15 cellular contexts compared by ENCODE assay signal in genomic region chr1:117861694-117862093, GRCh38.
DNase-seq lines count a peak whose midpoint lies in the region; ATAC-seq and TF ChIP-seq lines count a peak whose summit lies in the region.
"Had no signal": no experiment of that assay in that cellular context is flagged by ENCODE, and none has a peak within 500 bp of the region (broad histone marks: within the 10 kb centered on the region; RNA-seq: fewer than 3 reads in every experiment).

No MANE protein-coding gene starts in this region.

- WGBS in body of pancreas, 2 donors, result 24 to 32% methylated on average over 2 of the region's 2 CpGs

- H3K27ac ChIP-seq in body of pancreas, result peak overlapping the region in 1 of 4 donors; percentile 1
- H3K27ac ChIP-seq: BLaER1 treated with 17β-estradiol and CSF1 and Interleukin-3, amounts not matched to agents 10 nM and 100 nM had no signal

- TF ChIP-seq POLR2A in body of pancreas (IDR thresholded peaks at IDR 0.05), result no peak

- peak; percentile 36 for DNase-seq in NCI-H1105 treated with DMSO at 0.1 percent for 48 hours (lab: John Stamatoyannopoulos, UW)
- no peak for DNase-seq in NCI-H1105 (lab: John Stamatoyannopoulos, UW)
- peak; percentile 37 for DNase-seq in NCI-H2171 (lab: John Stamatoyannopoulos, UW)
- DNase-seq in body of pancreas, result peak in 1 of 4 donors; percentile 6
- no peak for DNase-seq in NCI-H2196 (lab: John Stamatoyannopoulos, UW; ENCODE audit: unreplicated experiment)
- DNase-seq: 8988T; CD4-positive, CD25-positive, alpha-beta regulatory T cell; DMS79; GOT3; H9 had no signal

- ATAC-seq in body of pancreas, result peak; percentile 64
- no peak for ATAC-seq in GM21723 (IDR thresholded peaks at IDR 0.05; ENCODE audit: unreplicated experiment)
- no peak for ATAC-seq in HG03521 (IDR thresholded peaks at IDR 0.05; ENCODE audit: unreplicated experiment)
- ATAC-seq: GM12878, K562 had no signal

- H3K27me3 ChIP-seq in body of pancreas, result no peaks in the 10 kb centered on the region
- H3K27me3 ChIP-seq: BLaER1 treated with 17β-estradiol and CSF1 and Interleukin-3, amounts not matched to agents 10 nM and 100 nM had no signal

- no peak for TF ChIP-seq CTCF in body of pancreas (IDR thresholded peaks at IDR 0.05)

- H3K4me1 ChIP-seq in body of pancreas, result peaks cover 45% of the 10 kb centered on the region
- H3K4me1 ChIP-seq: BLaER1 treated with 17β-estradiol and CSF1 and Interleukin-3, amounts not matched to agents 10 nM and 100 nM had no signal

- no peaks in the 10 kb centered on the region for H3K9me3 ChIP-seq in body of pancreas

- no peak overlapping the region for H3K4me3 ChIP-seq in body of pancreas
- H3K4me3 ChIP-seq: BLaER1 treated with 17β-estradiol and CSF1 and Interleukin-3, amounts not matched to agents 10 nM and 100 nM; GM12878; K562 had no signal

- intact Hi-C loops in body of pancreas (cut with DNase I), result no loop called here

- H3K36me3 ChIP-seq in body of pancreas (replicated peaks in 1 of 2; ENCODE audit: insufficient read depth in 1 of 2, low read depth in 2 of 2), result peaks cover 4 to 7% of the 10 kb centered on the region in 2 donors

Comparison
In these comparisons a context has a peak if more than half of its experiments do, and no peak if none do; other contexts are left out.
1. DNase-seq: peak in NCI-H1105 treated with DMSO at 0.1 percent for 48 hours (single experiment) and NCI-H2171 (single experiment); none in NCI-H1105 (single experiment) and NCI-H2196 (single experiment).